In genomic region chr13:27954406-27954851, GRCh38 we compare ENCODE assay signal across 1 cellular context.
TF ChIP-seq lines count a peak whose summit lies in the region.

No MANE protein-coding gene starts in this region.

TF ChIP-seq in SK-N-SH treated with all-trans-retinoic acid at 6 μM for 48 hours, 23 proteins besides CTCF, POLR2A, EP300 and RAD21 (continued from another document):
- TF ChIP-seq POU6F1 (CRISPR knock-in tag; IDR thresholded peaks at IDR 0.05; ENCODE audit: borderline replicate concordance, low read depth), result no peak
